Comparison of ENCODE assay signal across 12 cellular contexts in the genomic region with DNA sequence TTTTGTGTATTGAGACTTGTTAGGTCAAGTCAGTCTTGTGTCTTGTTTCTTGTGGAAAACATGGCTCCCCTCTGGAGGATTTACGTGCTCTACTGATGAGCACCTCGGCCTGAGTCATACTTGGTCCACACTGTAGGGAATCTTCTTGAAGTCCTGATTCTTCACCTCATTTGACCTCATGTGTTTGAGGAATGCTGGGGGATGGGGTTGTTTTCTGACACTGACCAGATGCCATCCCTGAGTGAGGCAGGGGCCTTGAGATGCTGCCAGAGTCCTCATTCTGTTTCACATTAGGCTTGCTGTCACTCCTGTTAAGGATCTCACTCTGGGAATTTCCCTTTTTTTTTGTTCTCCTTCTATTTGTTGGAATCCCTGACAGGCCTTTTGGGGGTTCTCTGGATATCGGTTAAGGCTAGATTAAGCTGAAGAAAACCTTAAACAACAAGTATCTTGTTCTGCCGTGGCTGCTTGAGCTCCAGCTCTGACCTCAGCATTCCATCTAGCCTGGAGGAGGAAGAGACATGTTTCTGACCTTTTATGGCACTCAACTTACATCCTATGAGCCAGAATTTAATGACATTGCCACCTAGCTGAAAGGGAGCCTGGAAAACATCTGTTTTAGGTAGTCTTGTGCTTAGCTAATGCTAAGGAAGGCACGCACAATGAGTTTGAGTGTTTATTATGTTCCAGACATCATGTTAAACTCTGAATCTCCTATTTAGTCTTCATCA.
A peak's percentile ranks its signal among the peaks of the same experiment; 100 is the strongest.
DNase-seq lines count a peak whose midpoint lies in the region; ATAC-seq lines count a peak whose summit lies in the region.
"Had no signal": no experiment of that assay in that cellular context is flagged by ENCODE, and none has a peak within 500 bp of the region (broad histone marks: within the 10 kb centered on the region; RNA-seq: fewer than 3 reads in every experiment).

No MANE protein-coding gene starts in this region.

- H3K9me3 Mint-ChIP-seq in central memory CD8-positive, alpha-beta T cell = no peaks in the 10 kb centered on the region

- H3K36me3 ChIP-seq in muscle layer of duodenum (ENCODE audit: control insufficient read depth in 1 of 2, insufficient read depth in 2 of 2, low read length in 2 of 2) = peaks cover 85 to 88% of the 10 kb centered on the region in 2 donors

- H3K27me3 Mint-ChIP-seq in central memory CD8-positive, alpha-beta T cell = no peaks in the 10 kb centered on the region

- no peak overlapping the region for H3K4me3 ChIP-seq in muscle layer of duodenum (ENCODE audit: low read depth in 1 of 2, low read length in 2 of 2)
- H3K4me3 ChIP-seq: suprapubic skin had no signal

- no peak for ATAC-seq in central memory CD8-positive, alpha-beta T cell (replicated peaks; ENCODE audit: extremely low read depth, poor library complexity, severe bottlenecking)
- ATAC-seq in GM19395 (IDR thresholded peaks at IDR 0.05; ENCODE audit: unreplicated experiment) (no peak), GM18861 (IDR thresholded peaks at IDR 0.05; ENCODE audit: unreplicated experiment) (no peak)
- ATAC-seq: left ventricle myocardium superior had no signal

- peak; percentile 89 for DNase-seq in AG08395 (ENCODE audit: low spot score)
- DNase-seq in HS-5 (ENCODE audit: low read depth) = peak; percentile 28
- no peak for DNase-seq in central memory CD8-positive, alpha-beta T cell (ENCODE audit: low spot score in 2 of 2)
- no peak for DNase-seq in MV-4-11 (lab: John Stamatoyannopoulos, UW)
- DNase-seq in LoVo (ENCODE audit: low spot score) = no peak
- DNase-seq: left ventricle myocardium superior; NCI-H2227 treated with DMSO at 0.1 percent for 48 hours; stimulated activated CD4-positive, alpha-beta T cell treated with anti-CD3 and anti-CD28 coated beads, Interleukin-15, amount 100 ng/mL, for 24 hours had no signal

- H3K9me3 ChIP-seq in muscle layer of duodenum (ENCODE audit: control insufficient read depth in 1 of 2, low read length in 2 of 2) = no peaks in the 10 kb centered on the region
- H3K9me3 ChIP-seq: suprapubic skin had no signal

- H3K4me1 Mint-ChIP-seq in central memory CD8-positive, alpha-beta T cell = peaks cover 56% of the 10 kb centered on the region

- peak overlapping the region; percentile 60 for H3K27ac ChIP-seq in muscle layer of duodenum (ENCODE audit: low read length)
- H3K27ac ChIP-seq: suprapubic skin had no signal

- peak overlapping the region; percentile 66 for H3K4me3 Mint-ChIP-seq in central memory CD8-positive, alpha-beta T cell

- no peaks in the 10 kb centered on the region for H3K27me3 ChIP-seq in muscle layer of duodenum (ENCODE audit: low read depth, low read length)
- H3K27me3 ChIP-seq: suprapubic skin had no signal

- peak overlapping the region; percentile 94 for H3K27ac Mint-ChIP-seq in central memory CD8-positive, alpha-beta T cell (ENCODE audit: low read depth)

- H3K36me3 Mint-ChIP-seq in central memory CD8-positive, alpha-beta T cell (ENCODE audit: insufficient read depth) = peaks cover 67% of the 10 kb centered on the region

- no peaks in the 10 kb centered on the region for H3K4me1 ChIP-seq in muscle layer of duodenum (ENCODE audit: control insufficient read depth in 1 of 2, insufficient read depth in 2 of 2, low read length in 2 of 2)
- H3K4me1 ChIP-seq: suprapubic skin had no signal

Comparison
In these comparisons a context has a peak if more than half of its experiments do, and no peak if none do; other contexts are left out.
1. DNase-seq: peak in AG08395 (single experiment) and HS-5 (single experiment); none in central memory CD8-positive, alpha-beta T cell (0 of 2), MV-4-11 (single experiment) and LoVo (single experiment).